In the genomic region with DNA sequence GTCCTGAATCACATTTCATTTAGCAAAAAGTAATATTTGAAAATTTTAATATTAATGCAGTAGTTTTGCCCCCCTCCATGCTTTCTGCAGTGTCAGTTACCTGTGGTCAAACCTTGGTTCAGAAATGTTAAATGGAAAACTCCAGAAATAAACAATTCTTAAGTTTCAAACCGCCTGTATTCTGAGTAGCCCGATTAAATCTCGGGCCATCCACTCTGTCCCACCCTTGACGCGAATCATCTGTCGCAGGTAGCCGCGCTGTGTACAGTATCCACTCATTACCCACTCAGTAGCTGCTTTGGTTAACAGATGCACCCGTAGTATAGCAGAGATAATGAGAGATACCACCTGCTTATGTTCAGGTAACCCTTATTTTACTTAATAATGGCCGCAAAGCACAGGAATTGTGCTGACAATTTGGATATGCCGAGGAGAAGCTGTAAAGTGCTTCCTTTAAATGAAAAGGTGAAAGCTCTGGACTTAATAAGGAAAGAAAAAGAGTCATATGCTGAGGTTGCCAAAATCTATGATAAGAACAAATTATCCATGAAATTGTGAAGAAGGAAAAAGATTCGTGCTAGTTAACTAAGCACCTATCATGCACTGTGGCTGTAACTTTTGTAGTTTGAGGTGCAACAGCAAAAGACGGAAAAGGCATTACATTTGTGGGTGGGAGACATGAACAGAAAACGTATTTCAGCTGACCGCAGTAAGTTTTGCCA, we compare ENCODE assay signal across 7 cellular contexts. TPM values are rescaled to one million over a fixed set of nuclear protein-coding genes. Genes with fewer than 3 reads are reported as not detected.
DNase-seq lines count a peak whose midpoint lies in the region; ATAC-seq, FAIRE-seq and TF ChIP-seq lines count a peak whose summit lies in the region.

No MANE protein-coding gene starts in this region.

- no peak for ATAC-seq in HG03095 (IDR thresholded peaks at IDR 0.05; ENCODE audit: unreplicated experiment)

- no peaks in the 10 kb centered on the region for H3K9me3 ChIP-seq in Peyer's patch
- H3K9me3 ChIP-seq in esophagus squamous epithelium, result no peaks in the 10 kb centered on the region

- H3K27ac ChIP-seq in Peyer's patch (peak overlapping the region; percentile 97 to 98 (median 98)), esophagus squamous epithelium (peak overlapping the region; percentile 97 to 99 (median 99))

- 34 to 39% methylated on average over 15 of the region's 15 CpGs for WGBS in esophagus squamous epithelium, 2 donors

- no peaks in the 10 kb centered on the region for H3K27me3 ChIP-seq in Peyer's patch
- H3K27me3 ChIP-seq in esophagus squamous epithelium, result peaks cover 0 to 9% (median 0%) of the 10 kb centered on the region in 4 donors

- no peak for DNase-seq in GM19239 (ENCODE audit: insufficient read length, low spot score)
- DNase-seq in Peyer's patch, result peak in 1 of 3 donors; percentile 53
- no peak for DNase-seq in esophagus squamous epithelium (lab: John Stamatoyannopoulos, UW)
- DNase-seq in skeletal muscle cell (ENCODE audit: low read depth), result no peak
- no peak for DNase-seq in AML-193 (lab: John Stamatoyannopoulos, UW)
- no peak for DNase-seq in SKM-1 (lab: John Stamatoyannopoulos, UW; ENCODE audit: unreplicated experiment)

- H3K4me1 ChIP-seq in Peyer's patch (peaks cover 0 to 19% (median 4%) of the 10 kb centered on the region in 4 donors), esophagus squamous epithelium (peaks cover 12 to 37% (median 18%) of the 10 kb centered on the region in 3 donors)

- H3K36me3 ChIP-seq in Peyer's patch (no peaks in the 10 kb centered on the region), esophagus squamous epithelium (no peaks in the 10 kb centered on the region)

- H3K4me3 ChIP-seq in Peyer's patch, result peak overlapping the region; percentile 77 to 93 (median 86)
- H3K4me3 ChIP-seq in esophagus squamous epithelium, result peak overlapping the region; percentile 76 to 97 (median 90)
- peak overlapping the region; percentile 85 for H3K4me3 ChIP-seq in skeletal muscle cell (ENCODE audit: low read depth, low read length)

- TF ChIP-seq POLR2A in Peyer's patch (IDR thresholded peaks at IDR 0.05), result peak in 1 of 2 donors; percentile 38
- no peak for TF ChIP-seq POLR2A in esophagus squamous epithelium (IDR thresholded peaks at IDR 0.05)

- peak; percentile 26 for FAIRE-seq in GM19239 (lab: Jason Lieb, UNC)

- intact Hi-C loops in esophagus squamous epithelium (cut with DNase I), result no loop called here

- no peak for TF ChIP-seq CTCF in Peyer's patch (IDR thresholded peaks at IDR 0.05)
- no peak for TF ChIP-seq CTCF in esophagus squamous epithelium (IDR thresholded peaks at IDR 0.05)

RNA-seq across cellular contexts. Expression of a gene that starts 0.9 kb away (rescaled TPM):
- total RNA-seq in Peyer's patch (10 to 100 TPM; 17.7 to 22.0 (median 20.4) TPM), esophagus squamous epithelium (10 to 100 TPM in 1 of 4 donors, 1 to 10 TPM in 3; 4.8 to 10.1 (median 9.2) TPM)
